In genomic region chr18:61554117-61554776, GRCh38 we compare ENCODE assay signal across 12 cellular contexts.
DNase-seq lines count a peak whose midpoint lies in the region; ATAC-seq and TF ChIP-seq lines count a peak whose summit lies in the region.
"Had no signal": no experiment of that assay in that cellular context is flagged by ENCODE, and none has a peak within 500 bp of the region (broad histone marks: within the 10 kb centered on the region; RNA-seq: fewer than 3 reads in every experiment).

No MANE protein-coding gene starts in this region.

- intact Hi-C loops in CD8-positive, alpha-beta T cell (cut with DNase I, micrococcal nuclease), result no loop called here
- intact Hi-C loops in dendritic cell treated with granulocyte-macrophage colony-stimulating factor and Interleukin-4, amounts not matched to agents 40 ng/mL and 50 ng/mL, for 4 days (cut with micrococcal nuclease), result no loop called here

- H3K27ac Mint-ChIP-seq in CD8-positive, alpha-beta T cell, result peak overlapping the region; percentile 75
- H3K27ac Mint-ChIP-seq in dendritic cell treated with granulocyte-macrophage colony-stimulating factor and Interleukin-4, amounts not matched to agents 40 ng/mL and 50 ng/mL, for 4 days, result peak overlapping the region; percentile 35
- peak overlapping the region; percentile 37 to 46 for H3K27ac Mint-ChIP-seq in natural killer cell treated with Interleukin-12 subunit alpha and Interleukin-12 subunit beta and Interleukin-15 and Interleukin-18, amount 100 ng/mL, for 72 hours

- ATAC-seq in CD8-positive, alpha-beta T cell, result peak; percentile 68
- ATAC-seq in natural killer cell treated with Interleukin-12 subunit alpha and Interleukin-12 subunit beta and Interleukin-15 and Interleukin-18, amount 100 ng/mL, for 72 hours, result peak; percentile 54 to 83
- no peak for ATAC-seq in HG03354 (IDR thresholded peaks at IDR 0.05; ENCODE audit: poor library complexity, severe bottlenecking, unreplicated experiment)
- no peak for ATAC-seq in GM19397 (IDR thresholded peaks at IDR 0.05; ENCODE audit: unreplicated experiment)

- H3K4me1 ChIP-seq in CD8-positive, alpha-beta T cell (ENCODE audit: insufficient read depth, low read length), result no peaks in the 10 kb centered on the region
- H3K4me1 ChIP-seq: BLaER1 had no signal

- no peaks in the 10 kb centered on the region for H3K9me3 Mint-ChIP-seq in CD8-positive, alpha-beta T cell
- H3K9me3 Mint-ChIP-seq in dendritic cell treated with granulocyte-macrophage colony-stimulating factor and Interleukin-4, amounts not matched to agents 40 ng/mL and 50 ng/mL, for 4 days, result no peaks in the 10 kb centered on the region
- H3K9me3 Mint-ChIP-seq in natural killer cell treated with Interleukin-12 subunit alpha and Interleukin-12 subunit beta and Interleukin-15 and Interleukin-18, amount 100 ng/mL, for 72 hours, result no peaks in the 10 kb centered on the region

- H3K4me3 Mint-ChIP-seq in CD8-positive, alpha-beta T cell, result peak overlapping the region; percentile 82
- peak overlapping the region; percentile 65 for H3K4me3 Mint-ChIP-seq in dendritic cell treated with granulocyte-macrophage colony-stimulating factor and Interleukin-4, amounts not matched to agents 40 ng/mL and 50 ng/mL, for 4 days
- peak overlapping the region; percentile 51 for H3K4me3 Mint-ChIP-seq in natural killer cell treated with Interleukin-12 subunit alpha and Interleukin-12 subunit beta and Interleukin-15 and Interleukin-18, amount 100 ng/mL, for 72 hours

- H3K36me3 ChIP-seq in CD8-positive, alpha-beta T cell (ENCODE audit: insufficient read depth, low read length), result no peaks in the 10 kb centered on the region
- H3K36me3 ChIP-seq: BLaER1, SJSA1 had no signal

- H3K4me1 Mint-ChIP-seq in CD8-positive, alpha-beta T cell (ENCODE audit: low read depth), result peaks cover 6% of the 10 kb centered on the region
- peaks cover 5% of the 10 kb centered on the region for H3K4me1 Mint-ChIP-seq in dendritic cell treated with granulocyte-macrophage colony-stimulating factor and Interleukin-4, amounts not matched to agents 40 ng/mL and 50 ng/mL, for 4 days (ENCODE audit: low read depth)
- H3K4me1 Mint-ChIP-seq in natural killer cell treated with Interleukin-12 subunit alpha and Interleukin-12 subunit beta and Interleukin-15 and Interleukin-18, amount 100 ng/mL, for 72 hours (ENCODE audit: low read depth in 2 of 2), result peaks cover 0 to 5% of the 10 kb centered on the region in 2 donors

- CTCF ChIA-PET in CD8-positive, alpha-beta T cell (lab: Charles Lee), result interaction anchor here (0.8 kb wide), 1 partner anchor 1566 kb away, joined by 3 read pairs; no protein-coding TSS in a partner anchor

- H3K9me3 ChIP-seq in CD8-positive, alpha-beta T cell (ENCODE audit: low read length), result no peaks in the 10 kb centered on the region
- H3K9me3 ChIP-seq: BLaER1, SJSA1 had no signal

- no peaks in the 10 kb centered on the region for H3K27me3 Mint-ChIP-seq in CD8-positive, alpha-beta T cell (ENCODE audit: low read depth)
- peaks cover 9% of the 10 kb centered on the region for H3K27me3 Mint-ChIP-seq in dendritic cell treated with granulocyte-macrophage colony-stimulating factor and Interleukin-4, amounts not matched to agents 40 ng/mL and 50 ng/mL, for 4 days
- peaks cover 0 to 5% of the 10 kb centered on the region in 2 donors for H3K27me3 Mint-ChIP-seq in natural killer cell treated with Interleukin-12 subunit alpha and Interleukin-12 subunit beta and Interleukin-15 and Interleukin-18, amount 100 ng/mL, for 72 hours

- peak in 6 of 7 experiments; percentile 4 to 52 (median 24) for DNase-seq in CD8-positive, alpha-beta T cell
- DNase-seq in activated CD4-positive, alpha-beta T cell treated with anti-CD3 and anti-CD28 coated beads for 1 hour, result peak; percentile 9
- DNase-seq in natural killer cell treated with Interleukin-12 subunit alpha and Interleukin-12 subunit beta and Interleukin-15 and Interleukin-18, amount 100 ng/mL, for 72 hours (ENCODE audit: low spot score), result no peak
- DNase-seq in GF-D8 (lab: John Stamatoyannopoulos, UW), result no peak
- no peak for DNase-seq in SKM-1 (lab: John Stamatoyannopoulos, UW; ENCODE audit: unreplicated experiment)
- DNase-seq: effector memory CD4-positive, alpha-beta T cell; NCI-H2171 treated with DMSO at 0.1 percent for 48 hours had no signal

- TF ChIP-seq CTCF in CD8-positive, alpha-beta T cell (IDR thresholded peaks at IDR 0.05), result no peak

- POLR2A ChIA-PET in CD8-positive, alpha-beta T cell (lab: Charles Lee), result interaction anchor here (0.5 kb wide), 1 partner anchor 482 kb away, joined by 3 read pairs; no protein-coding TSS in a partner anchor

- no peaks in the 10 kb centered on the region for H3K27me3 ChIP-seq in CD8-positive, alpha-beta T cell (ENCODE audit: insufficient read depth, low read length)
- H3K27me3 ChIP-seq: BLaER1, SJSA1 had no signal

- peak overlapping the region; percentile 56 for H3K27ac ChIP-seq in CD8-positive, alpha-beta T cell (ENCODE audit: low read depth, low read length)
- H3K27ac ChIP-seq: BLaER1, SJSA1 had no signal

- no peaks in the 10 kb centered on the region for H3K36me3 Mint-ChIP-seq in CD8-positive, alpha-beta T cell
- H3K36me3 Mint-ChIP-seq in dendritic cell treated with granulocyte-macrophage colony-stimulating factor and Interleukin-4, amounts not matched to agents 40 ng/mL and 50 ng/mL, for 4 days (ENCODE audit: low read depth), result no peaks in the 10 kb centered on the region
- no peaks in the 10 kb centered on the region for H3K36me3 Mint-ChIP-seq in natural killer cell treated with Interleukin-12 subunit alpha and Interleukin-12 subunit beta and Interleukin-15 and Interleukin-18, amount 100 ng/mL, for 72 hours

- H3K4me3 ChIP-seq in CD8-positive, alpha-beta T cell (ENCODE audit: low read depth, low read length), result peak overlapping the region; percentile 42
- H3K4me3 ChIP-seq: BLaER1, SJSA1 had no signal

Comparison
In these comparisons a context has a peak if more than half of its experiments do, and no peak if none do; other contexts are left out.
1. ATAC-seq: peak in CD8-positive, alpha-beta T cell (single experiment) and natural killer cell treated with Interleukin-12 subunit alpha and Interleukin-12 subunit beta and Interleukin-15 and Interleukin-18, amount 100 ng/mL, for 72 hours (2 of 2); none in HG03354 (single experiment) and GM19397 (single experiment).
2. DNase-seq: peak in CD8-positive, alpha-beta T cell (6 of 7) and activated CD4-positive, alpha-beta T cell treated with anti-CD3 and anti-CD28 coated beads for 1 hour (single experiment); none in natural killer cell treated with Interleukin-12 subunit alpha and Interleukin-12 subunit beta and Interleukin-15 and Interleukin-18, amount 100 ng/mL, for 72 hours (single experiment), GF-D8 (single experiment) and SKM-1 (single experiment).
3. Peak in every context shown above with its lines, with median percentiles within 50 percentile points of each other: H3K27ac Mint-ChIP-seq and H3K4me3 Mint-ChIP-seq.